1 cellular context compared by ENCODE assay signal in the genomic region with DNA sequence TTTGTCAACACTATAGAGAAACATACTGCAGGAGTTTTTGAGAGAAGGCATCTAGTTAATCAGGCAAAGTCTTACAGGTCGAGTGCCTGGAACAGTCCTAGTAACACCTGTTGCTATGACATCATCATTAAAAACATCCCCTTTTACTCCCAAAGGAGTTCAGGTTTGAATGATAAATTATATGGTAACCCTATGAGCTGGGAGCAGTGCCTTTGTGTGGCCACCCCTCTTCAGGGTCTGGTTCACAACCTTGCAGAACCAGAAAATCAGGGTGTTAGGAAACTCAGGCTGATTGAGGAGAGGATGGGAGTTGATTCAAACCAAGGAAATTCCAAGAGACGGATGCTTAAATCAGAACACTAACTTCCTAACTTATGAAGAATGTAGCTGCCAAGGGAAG.
TF ChIP-seq lines count a peak whose summit lies in the region.

No MANE protein-coding gene starts in this region.

TF ChIP-seq in GM23338, 12 proteins besides CTCF, POLR2A, EP300 and RAD21 (continued from another document):
- TF ChIP-seq, protein P1, sequence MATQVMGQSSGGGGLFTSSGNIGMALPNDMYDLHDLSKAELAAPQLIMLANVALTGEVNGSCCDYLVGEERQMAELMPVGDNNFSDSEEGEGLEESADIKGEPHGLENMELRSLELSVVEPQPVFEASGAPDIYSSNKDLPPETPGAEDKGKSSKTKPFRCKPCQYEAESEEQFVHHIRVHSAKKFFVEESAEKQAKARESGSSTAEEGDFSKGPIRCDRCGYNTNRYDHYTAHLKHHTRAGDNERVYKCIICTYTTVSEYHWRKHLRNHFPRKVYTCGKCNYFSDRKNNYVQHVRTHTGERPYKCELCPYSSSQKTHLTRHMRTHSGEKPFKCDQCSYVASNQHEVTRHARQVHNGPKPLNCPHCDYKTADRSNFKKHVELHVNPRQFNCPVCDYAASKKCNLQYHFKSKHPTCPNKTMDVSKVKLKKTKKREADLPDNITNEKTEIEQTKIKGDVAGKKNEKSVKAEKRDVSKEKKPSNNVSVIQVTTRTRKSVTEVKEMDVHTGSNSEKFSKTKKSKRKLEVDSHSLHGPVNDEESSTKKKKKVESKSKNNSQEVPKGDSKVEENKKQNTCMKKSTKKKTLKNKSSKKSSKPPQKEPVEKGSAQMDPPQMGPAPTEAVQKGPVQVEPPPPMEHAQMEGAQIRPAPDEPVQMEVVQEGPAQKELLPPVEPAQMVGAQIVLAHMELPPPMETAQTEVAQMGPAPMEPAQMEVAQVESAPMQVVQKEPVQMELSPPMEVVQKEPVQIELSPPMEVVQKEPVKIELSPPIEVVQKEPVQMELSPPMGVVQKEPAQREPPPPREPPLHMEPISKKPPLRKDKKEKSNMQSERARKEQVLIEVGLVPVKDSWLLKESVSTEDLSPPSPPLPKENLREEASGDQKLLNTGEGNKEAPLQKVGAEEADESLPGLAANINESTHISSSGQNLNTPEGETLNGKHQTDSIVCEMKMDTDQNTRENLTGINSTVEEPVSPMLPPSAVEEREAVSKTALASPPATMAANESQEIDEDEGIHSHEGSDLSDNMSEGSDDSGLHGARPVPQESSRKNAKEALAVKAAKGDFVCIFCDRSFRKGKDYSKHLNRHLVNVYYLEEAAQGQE (IDR thresholded peaks at IDR 0.05; ENCODE audit: unreplicated experiment) = no peak
- TF ChIP-seq ZNF114 (CRISPR knock-in tag; IDR thresholded peaks at IDR 0.05) (no peak), CREB1 (CRISPR knock-in tag; IDR thresholded peaks at IDR 0.05; ENCODE audit: low read depth) (no peak), NANOG (IDR thresholded peaks at IDR 0.05; ENCODE audit: borderline replicate concordance) (no peak), ZNF331 (CRISPR knock-in tag; IDR thresholded peaks at IDR 0.05; ENCODE audit: low read depth) (no peak)
- TF ChIP-seq, protein P2, sequence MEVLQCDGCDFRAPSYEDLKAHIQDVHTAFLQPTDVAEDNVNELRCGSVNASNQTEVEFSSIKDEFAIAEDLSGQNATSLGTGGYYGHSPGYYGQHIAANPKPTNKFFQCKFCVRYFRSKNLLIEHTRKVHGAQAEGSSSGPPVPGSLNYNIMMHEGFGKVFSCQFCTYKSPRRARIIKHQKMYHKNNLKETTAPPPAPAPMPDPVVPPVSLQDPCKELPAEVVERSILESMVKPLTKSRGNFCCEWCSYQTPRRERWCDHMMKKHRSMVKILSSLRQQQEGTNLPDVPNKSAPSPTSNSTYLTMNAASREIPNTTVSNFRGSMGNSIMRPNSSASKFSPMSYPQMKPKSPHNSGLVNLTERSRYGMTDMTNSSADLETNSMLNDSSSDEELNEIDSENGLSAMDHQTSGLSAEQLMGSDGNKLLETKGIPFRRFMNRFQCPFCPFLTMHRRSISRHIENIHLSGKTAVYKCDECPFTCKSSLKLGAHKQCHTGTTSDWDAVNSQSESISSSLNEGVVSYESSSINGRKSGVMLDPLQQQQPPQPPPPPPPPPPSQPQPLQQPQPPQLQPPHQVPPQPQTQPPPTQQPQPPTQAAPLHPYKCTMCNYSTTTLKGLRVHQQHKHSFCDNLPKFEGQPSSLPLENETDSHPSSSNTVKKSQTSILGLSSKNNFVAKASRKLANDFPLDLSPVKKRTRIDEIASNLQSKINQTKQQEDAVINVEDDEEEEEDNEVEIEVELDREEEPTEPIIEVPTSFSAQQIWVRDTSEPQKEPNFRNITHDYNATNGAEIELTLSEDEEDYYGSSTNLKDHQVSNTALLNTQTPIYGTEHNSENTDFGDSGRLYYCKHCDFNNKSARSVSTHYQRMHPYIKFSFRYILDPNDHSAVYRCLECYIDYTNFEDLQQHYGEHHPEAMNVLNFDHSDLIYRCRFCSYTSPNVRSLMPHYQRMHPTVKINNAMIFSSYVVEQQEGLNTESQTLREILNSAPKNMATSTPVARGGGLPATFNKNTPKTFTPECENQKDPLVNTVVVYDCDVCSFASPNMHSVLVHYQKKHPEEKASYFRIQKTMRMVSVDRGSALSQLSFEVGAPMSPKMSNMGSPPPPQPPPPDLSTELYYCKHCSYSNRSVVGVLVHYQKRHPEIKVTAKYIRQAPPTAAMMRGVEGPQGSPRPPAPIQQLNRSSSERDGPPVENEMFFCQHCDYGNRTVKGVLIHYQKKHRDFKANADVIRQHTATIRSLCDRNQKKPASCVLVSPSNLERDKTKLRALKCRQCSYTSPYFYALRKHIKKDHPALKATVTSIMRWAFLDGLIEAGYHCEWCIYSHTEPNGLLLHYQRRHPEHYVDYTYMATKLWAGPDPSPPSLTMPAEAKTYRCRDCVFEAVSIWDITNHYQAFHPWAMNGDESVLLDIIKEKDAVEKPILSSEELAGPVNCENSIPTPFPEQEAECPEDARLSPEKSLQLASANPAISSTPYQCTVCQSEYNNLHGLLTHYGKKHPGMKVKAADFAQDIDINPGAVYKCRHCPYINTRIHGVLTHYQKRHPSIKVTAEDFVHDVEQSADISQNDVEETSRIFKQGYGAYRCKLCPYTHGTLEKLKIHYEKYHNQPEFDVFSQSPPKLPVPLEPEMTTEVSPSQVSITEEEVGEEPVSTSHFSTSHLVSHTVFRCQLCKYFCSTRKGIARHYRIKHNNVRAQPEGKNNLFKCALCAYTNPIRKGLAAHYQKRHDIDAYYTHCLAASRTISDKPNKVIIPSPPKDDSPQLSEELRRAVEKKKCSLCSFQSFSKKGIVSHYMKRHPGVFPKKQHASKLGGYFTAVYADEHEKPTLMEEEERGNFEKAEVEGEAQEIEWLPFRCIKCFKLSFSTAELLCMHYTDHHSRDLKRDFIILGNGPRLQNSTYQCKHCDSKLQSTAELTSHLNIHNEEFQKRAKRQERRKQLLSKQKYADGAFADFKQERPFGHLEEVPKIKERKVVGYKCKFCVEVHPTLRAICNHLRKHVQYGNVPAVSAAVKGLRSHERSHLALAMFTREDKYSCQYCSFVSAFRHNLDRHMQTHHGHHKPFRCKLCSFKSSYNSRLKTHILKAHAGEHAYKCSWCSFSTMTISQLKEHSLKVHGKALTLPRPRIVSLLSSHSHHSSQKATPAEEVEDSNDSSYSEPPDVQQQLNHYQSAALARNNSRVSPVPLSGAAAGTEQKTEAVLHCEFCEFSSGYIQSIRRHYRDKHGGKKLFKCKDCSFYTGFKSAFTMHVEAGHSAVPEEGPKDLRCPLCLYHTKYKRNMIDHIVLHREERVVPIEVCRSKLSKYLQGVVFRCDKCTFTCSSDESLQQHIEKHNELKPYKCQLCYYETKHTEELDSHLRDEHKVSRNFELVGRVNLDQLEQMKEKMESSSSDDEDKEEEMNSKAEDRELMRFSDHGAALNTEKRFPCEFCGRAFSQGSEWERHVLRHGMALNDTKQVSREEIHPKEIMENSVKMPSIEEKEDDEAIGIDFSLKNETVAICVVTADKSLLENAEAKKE (CRISPR knock-in tag; IDR thresholded peaks at IDR 0.05) = no peak
- TF ChIP-seq, protein P3, sequence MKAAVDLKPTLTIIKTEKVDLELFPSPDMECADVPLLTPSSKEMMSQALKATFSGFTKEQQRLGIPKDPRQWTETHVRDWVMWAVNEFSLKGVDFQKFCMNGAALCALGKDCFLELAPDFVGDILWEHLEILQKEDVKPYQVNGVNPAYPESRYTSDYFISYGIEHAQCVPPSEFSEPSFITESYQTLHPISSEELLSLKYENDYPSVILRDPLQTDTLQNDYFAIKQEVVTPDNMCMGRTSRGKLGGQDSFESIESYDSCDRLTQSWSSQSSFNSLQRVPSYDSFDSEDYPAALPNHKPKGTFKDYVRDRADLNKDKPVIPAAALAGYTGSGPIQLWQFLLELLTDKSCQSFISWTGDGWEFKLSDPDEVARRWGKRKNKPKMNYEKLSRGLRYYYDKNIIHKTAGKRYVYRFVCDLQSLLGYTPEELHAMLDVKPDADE (IDR thresholded peaks at IDR 0.05) = no peak
